Comparison of ENCODE assay signal across 9 cellular contexts in the genomic region with DNA sequence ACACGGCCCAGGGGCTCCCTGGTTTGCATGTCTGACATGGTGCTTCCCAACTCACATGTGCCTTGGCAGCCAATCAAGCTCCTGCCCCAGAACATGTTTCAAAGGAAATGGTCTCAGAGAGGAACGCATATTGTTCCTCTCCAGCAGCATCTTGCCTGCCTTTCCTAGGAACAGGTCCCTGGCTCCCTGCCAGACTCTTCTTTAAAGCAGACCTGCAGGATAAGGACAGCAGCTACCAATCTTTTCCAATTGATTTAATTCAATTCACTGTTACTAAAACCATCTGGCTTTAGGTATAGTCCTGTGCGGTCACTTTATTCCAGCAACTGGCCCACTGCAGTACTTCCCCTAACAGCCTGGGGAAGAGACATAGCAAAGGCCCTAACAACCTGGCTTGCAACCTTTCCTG.
A peak's percentile ranks its signal among the peaks of the same experiment; 100 is the strongest.
DNase-seq lines count a peak whose midpoint lies in the region; ATAC-seq, FAIRE-seq and TF ChIP-seq lines count a peak whose summit lies in the region.
"Had no signal": no experiment of that assay in that cellular context is flagged by ENCODE, and none has a peak within 500 bp of the region (broad histone marks: within the 10 kb centered on the region; RNA-seq: fewer than 3 reads in every experiment).

No MANE protein-coding gene starts in this region.

- H3K27me3 ChIP-seq in parathyroid adenoma (ENCODE audit: control insufficient read depth, insufficient read depth, low read length) = no peaks in the 10 kb centered on the region

- TF ChIP-seq CTCF in HFFc6 (IDR thresholded peaks at IDR 0.05) (no peak), fibroblast of mammary gland (conservative IDR thresholded peaks at IDR 0.05; ENCODE audit: control insufficient read depth, insufficient read depth, low read depth, low read length) (no peak), parathyroid adenoma (IDR thresholded peaks at IDR 0.05) (no peak)

- H3K9me3 Mint-ChIP-seq in HFFc6 = no peaks in the 10 kb centered on the region

- TF ChIP-seq POLR2A in GM18505 (IDR thresholded peaks at IDR 0.05; ENCODE audit: borderline replicate concordance, extremely low read depth, insufficient read depth, insufficient read length) = no peak
- no peak for TF ChIP-seq POLR2A in GM12892 (IDR thresholded peaks at IDR 0.05; ENCODE audit: low read depth, low read length)

- peaks cover 24% of the 10 kb centered on the region for H3K4me1 Mint-ChIP-seq in HFFc6 (ENCODE audit: low read depth)

- H3K36me3 ChIP-seq in parathyroid adenoma (ENCODE audit: control insufficient read depth, insufficient read depth, low read length) = no peaks in the 10 kb centered on the region

- no peak overlapping the region for H2AFZ ChIP-seq in parathyroid adenoma

- H3K4me1 ChIP-seq in parathyroid adenoma = peaks cover 5% of the 10 kb centered on the region

- DNase-seq in HFFc6 (no peak), NCI-H526 (lab: John Stamatoyannopoulos, UW) (peak; percentile 59 to 80), fibroblast of mammary gland (ENCODE audit: low read depth) (peak; percentile 49), AG20443 (ENCODE audit: low spot score) (no peak), GM12892 (ENCODE audit: insufficient read length) (no peak)
- DNase-seq: OCI-M1 had no signal

- peaks cover 4% of the 10 kb centered on the region; the same call in 1 of the 2 replicates for H3K36me3 Mint-ChIP-seq in HFFc6 (ENCODE audit: low read depth)

- FAIRE-seq in GM12892 (lab: Jason Lieb, UNC) = no peak

- peak overlapping the region; percentile 42 for H3K27ac ChIP-seq in parathyroid adenoma

- no peak overlapping the region for H3K4me2 ChIP-seq in parathyroid adenoma (ENCODE audit: low read length)

- peak overlapping the region; percentile 19 for H3K27ac Mint-ChIP-seq in HFFc6

- no peaks in the 10 kb centered on the region for H3K79me2 ChIP-seq in parathyroid adenoma

- H3K4me3 ChIP-seq in fibroblast of mammary gland (ENCODE audit: control insufficient read depth, low read depth, low read length) = no peak overlapping the region
- no peak overlapping the region for H3K4me3 ChIP-seq in parathyroid adenoma (ENCODE audit: low read depth, low read length)

- no peaks in the 10 kb centered on the region for H3K9me3 ChIP-seq in parathyroid adenoma (ENCODE audit: control insufficient read depth, low read length)

- no peak for ATAC-seq in GM19397 (IDR thresholded peaks at IDR 0.05; ENCODE audit: unreplicated experiment)
- no peak for ATAC-seq in GM18505 (IDR thresholded peaks at IDR 0.05; ENCODE audit: unreplicated experiment)

- H3K27me3 Mint-ChIP-seq in HFFc6 (ENCODE audit: insufficient read depth) = no peaks in the 10 kb centered on the region

- H3K9ac ChIP-seq in parathyroid adenoma = no peak overlapping the region

- H3K4me3 Mint-ChIP-seq in HFFc6 = no peak overlapping the region

Comparison
In these comparisons a context has a peak if more than half of its experiments do, and no peak if none do; other contexts are left out.
1. DNase-seq: peak in NCI-H526 (2 of 2) and fibroblast of mammary gland (single experiment); none in HFFc6 (single experiment), AG20443 (single experiment) and GM12892 (single experiment).